11 cellular contexts compared by ENCODE assay signal in genomic region chr14:92471919-92472318, GRCh38. TPM values are rescaled to one million over a fixed set of nuclear protein-coding genes. Genes with fewer than 3 reads are reported as not detected.
DNase-seq lines count a peak whose midpoint lies in the region; ATAC-seq, FAIRE-seq and TF ChIP-seq lines count a peak whose summit lies in the region.
"Had no signal": no experiment of that assay in that cellular context is flagged by ENCODE, and none has a peak within 500 bp of the region (broad histone marks: within the 10 kb centered on the region; RNA-seq: fewer than 3 reads in every experiment).

No MANE protein-coding gene starts in this region.

- ATAC-seq in SK-N-SH treated with all-trans-retinoic acid at 6 μM for 48 hours (peak; percentile 88), HG03565 (IDR thresholded peaks at IDR 0.05; ENCODE audit: unreplicated experiment) (no peak)

- H3K4me1 ChIP-seq in small intestine (ENCODE audit: control insufficient read depth in 2 of 2, insufficient read depth in 1 of 2, low read depth in 1 of 2, low read length in 1 of 2), result no peaks in the 10 kb centered on the region

- no peak overlapping the region for H3K27ac ChIP-seq in small intestine (ENCODE audit: low read depth in 1 of 2, low read length in 1 of 2)

- TF ChIP-seq CTCF in foreskin fibroblast (IDR thresholded peaks at IDR 0.05; ENCODE audit: low read depth, low read length), result no peak

- H3K4me3 ChIP-seq in H7 (ENCODE audit: insufficient read depth, low read depth, low read length), result no peak overlapping the region
- H3K4me3 ChIP-seq in foreskin fibroblast (ENCODE audit: low read depth in 1 of 2, low read length in 2 of 2), result no peak overlapping the region
- no peak overlapping the region for H3K4me3 ChIP-seq in small intestine (ENCODE audit: low read depth in 1 of 2, low read length in 2 of 2)
- H3K4me3 ChIP-seq: adrenal gland, sigmoid colon had no signal

- H3K9me3 ChIP-seq in small intestine (ENCODE audit: control insufficient read depth, low read depth), result no peaks in the 10 kb centered on the region
- H3K9me3 ChIP-seq: adrenal gland had no signal

- no peaks in the 10 kb centered on the region for H3K36me3 ChIP-seq in H7 (replicated peaks; ENCODE audit: control insufficient read depth, insufficient read depth, low read length)
- H3K36me3 ChIP-seq in small intestine (ENCODE audit: control insufficient read depth in 2 of 2, insufficient read depth in 2 of 2, low read length in 2 of 2), result no peaks in the 10 kb centered on the region
- H3K36me3 ChIP-seq: adrenal gland, sigmoid colon had no signal

- no peak for FAIRE-seq in small intestine (lab: Jason Lieb, UNC)
- FAIRE-seq: islet of Langerhans had no signal

- H3K27me3 ChIP-seq in H7 (ENCODE audit: control insufficient read depth, insufficient read depth, low read length) (no peaks in the 10 kb centered on the region), small intestine (ENCODE audit: control insufficient read depth in 2 of 2, insufficient read depth in 2 of 2, low read length in 2 of 2) (no peaks in the 10 kb centered on the region)
- H3K27me3 ChIP-seq: adrenal gland, sigmoid colon had no signal

- DNase-seq in H7, result peak; percentile 81
- peak; percentile 83 for DNase-seq in foreskin fibroblast
- peak; percentile 68 for DNase-seq in small intestine
- DNase-seq in DMS114 treated with DMSO at 0.1 percent for 48 hours (lab: John Stamatoyannopoulos, UW; ENCODE audit: unreplicated experiment), result no peak
- no peak for DNase-seq in central memory CD4-positive, alpha-beta T cell
- DNase-seq: activated CD4-positive, alpha-beta T cell treated with anti-CD3 and anti-CD28 coated beads, Interleukin-2, amount 10 ng/mL, durations not matched to agents 24 days and 14 days; sigmoid colon had no signal

TF ChIP-seq in SK-N-SH treated with all-trans-retinoic acid at 6 μM for 48 hours, 23 proteins besides CTCF, POLR2A, EP300 and RAD21:
- TF ChIP-seq, protein P1, sequence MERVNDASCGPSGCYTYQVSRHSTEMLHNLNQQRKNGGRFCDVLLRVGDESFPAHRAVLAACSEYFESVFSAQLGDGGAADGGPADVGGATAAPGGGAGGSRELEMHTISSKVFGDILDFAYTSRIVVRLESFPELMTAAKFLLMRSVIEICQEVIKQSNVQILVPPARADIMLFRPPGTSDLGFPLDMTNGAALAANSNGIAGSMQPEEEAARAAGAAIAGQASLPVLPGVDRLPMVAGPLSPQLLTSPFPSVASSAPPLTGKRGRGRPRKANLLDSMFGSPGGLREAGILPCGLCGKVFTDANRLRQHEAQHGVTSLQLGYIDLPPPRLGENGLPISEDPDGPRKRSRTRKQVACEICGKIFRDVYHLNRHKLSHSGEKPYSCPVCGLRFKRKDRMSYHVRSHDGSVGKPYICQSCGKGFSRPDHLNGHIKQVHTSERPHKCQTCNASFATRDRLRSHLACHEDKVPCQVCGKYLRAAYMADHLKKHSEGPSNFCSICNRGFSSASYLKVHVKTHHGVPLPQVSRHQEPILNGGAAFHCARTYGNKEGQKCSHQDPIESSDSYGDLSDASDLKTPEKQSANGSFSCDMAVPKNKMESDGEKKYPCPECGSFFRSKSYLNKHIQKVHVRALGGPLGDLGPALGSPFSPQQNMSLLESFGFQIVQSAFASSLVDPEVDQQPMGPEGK (CRISPR knock-in tag; IDR thresholded peaks at IDR 0.05; ENCODE audit: borderline replicate concordance), result no peak
- TF ChIP-seq ISL1 (CRISPR knock-in tag; IDR thresholded peaks at IDR 0.05) (no peak), CSDC2 (CRISPR knock-in tag; IDR thresholded peaks at IDR 0.05) (no peak), TOX (CRISPR knock-in tag; IDR thresholded peaks at IDR 0.05; ENCODE audit: borderline replicate concordance) (0 out of 2 replicates have a peak, but pooled peaks have one; percentile 43), RARB (CRISPR knock-in tag; IDR thresholded peaks at IDR 0.05) (no peak), ESRRG (CRISPR knock-in tag; IDR thresholded peaks at IDR 0.05) (no peak)
- TF ChIP-seq, protein P2, sequence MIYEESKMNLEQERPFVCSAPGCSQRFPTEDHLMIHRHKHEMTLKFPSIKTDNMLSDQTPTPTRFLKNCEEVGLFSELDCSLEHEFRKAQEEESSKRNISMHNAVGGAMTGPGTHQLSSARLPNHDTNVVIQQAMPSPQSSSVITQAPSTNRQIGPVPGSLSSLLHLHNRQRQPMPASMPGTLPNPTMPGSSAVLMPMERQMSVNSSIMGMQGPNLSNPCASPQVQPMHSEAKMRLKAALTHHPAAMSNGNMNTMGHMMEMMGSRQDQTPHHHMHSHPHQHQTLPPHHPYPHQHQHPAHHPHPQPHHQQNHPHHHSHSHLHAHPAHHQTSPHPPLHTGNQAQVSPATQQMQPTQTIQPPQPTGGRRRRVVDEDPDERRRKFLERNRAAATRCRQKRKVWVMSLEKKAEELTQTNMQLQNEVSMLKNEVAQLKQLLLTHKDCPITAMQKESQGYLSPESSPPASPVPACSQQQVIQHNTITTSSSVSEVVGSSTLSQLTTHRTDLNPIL (CRISPR knock-in tag; IDR thresholded peaks at IDR 0.05; ENCODE audit: low read depth), result no peak

RNA-seq across cellular contexts. Expression of gene RIN3, which starts 41.7 kb away (rescaled TPM):
- 0.15 and 0.76 TPM in 2 replicates for total RNA-seq in H7 (2014; rRNA removed; shearing (Covaris generic))
- 10 to 100 TPM in 1 of 3 donors, 1 to 10 TPM in 2; 1.8 to 14.7 (median 9.5) TPM for polyA plus RNA-seq in small intestine

Comparison
In these comparisons a context has a peak if more than half of its experiments do, and no peak if none do; other contexts are left out.
1. DNase-seq: peak in H7 (single experiment), foreskin fibroblast (2 of 2) and small intestine (single experiment); none in DMS114 treated with DMSO at 0.1 percent for 48 hours (single experiment) and central memory CD4-positive, alpha-beta T cell (single experiment).